ENCODE assay signal across 11 cellular contexts in genomic region chr6:81562169-81562568, GRCh38.
A peak's percentile ranks its signal among the peaks of the same experiment; 100 is the strongest.
DNase-seq lines count a peak whose midpoint lies in the region; ATAC-seq and TF ChIP-seq lines count a peak whose summit lies in the region.
"Had no signal": no experiment of that assay in that cellular context is flagged by ENCODE, and none has a peak within 500 bp of the region (broad histone marks: within the 10 kb centered on the region; RNA-seq: fewer than 3 reads in every experiment).

No MANE protein-coding gene starts in this region.

- no peak overlapping the region for H3K4me3 Mint-ChIP-seq in activated naive CD4-positive, alpha-beta T cell treated with anti-CD3 and anti-CD28 coated beads, Interleukin-2, amount 10 ng/mL, durations not matched to agents 7 days and 5 days
- H3K4me3 Mint-ChIP-seq: activated CD8-positive, alpha-beta T cell treated with anti-CD3 and anti-CD28 coated beads for 36 hours; dendritic cell treated with granulocyte-macrophage colony-stimulating factor and Interleukin-4, amounts not matched to agents 40 ng/mL and 50 ng/mL, for 4 days had no signal

- H3K4me1 ChIP-seq in right lobe of liver: peaks cover 0 to 21% (median 7%) of the 10 kb centered on the region in 4 donors

- no peak overlapping the region for H3K4me3 ChIP-seq in AG04449 (ENCODE audit: low read depth, low read length)
- no peak overlapping the region for H3K4me3 ChIP-seq in astrocyte of the spinal cord (ENCODE audit: low read depth, low read length)
- no peak overlapping the region for H3K4me3 ChIP-seq in right lobe of liver

- H3K36me3 Mint-ChIP-seq in activated naive CD4-positive, alpha-beta T cell treated with anti-CD3 and anti-CD28 coated beads, Interleukin-2, amount 10 ng/mL, durations not matched to agents 7 days and 5 days: no peaks in the 10 kb centered on the region

- H3K27ac ChIP-seq in right lobe of liver: no peak overlapping the region

- no peaks in the 10 kb centered on the region for H3K9me3 Mint-ChIP-seq in activated naive CD4-positive, alpha-beta T cell treated with anti-CD3 and anti-CD28 coated beads, Interleukin-2, amount 10 ng/mL, durations not matched to agents 7 days and 5 days
- H3K9me3 Mint-ChIP-seq: dendritic cell treated with granulocyte-macrophage colony-stimulating factor and Interleukin-4, amounts not matched to agents 40 ng/mL and 50 ng/mL, for 4 days had no signal

- H3K4me1 Mint-ChIP-seq in activated naive CD4-positive, alpha-beta T cell treated with anti-CD3 and anti-CD28 coated beads, Interleukin-2, amount 10 ng/mL, durations not matched to agents 7 days and 5 days: no peaks in the 10 kb centered on the region

- intact Hi-C loops in right lobe of liver (cut with DNase I): no loop called here

- TF ChIP-seq CTCF in AG04449 (IDR thresholded peaks at IDR 0.05; ENCODE audit: insufficient read depth, low read length, missing control alignments) (no peak), astrocyte of the spinal cord (IDR thresholded peaks at IDR 0.05; ENCODE audit: low read depth, low read length) (no peak), right lobe of liver (IDR thresholded peaks at IDR 0.05) (no peak)

- ATAC-seq in right lobe of liver: peak in 3 of 4 donors; percentile 45 to 77 (median 62)
- no peak for ATAC-seq in HG02970 (IDR thresholded peaks at IDR 0.05; ENCODE audit: low FRiP score, unreplicated experiment)
- ATAC-seq: activated CD8-positive, alpha-beta T cell treated with anti-CD3 and anti-CD28 coated beads for 36 hours had no signal

- no peaks in the 10 kb centered on the region for H3K27me3 ChIP-seq in right lobe of liver

- DNase-seq in AG04449 (ENCODE audit: low read depth, low spot score) (peak; percentile 64), HS-5 (ENCODE audit: low read depth) (peak; percentile 46), astrocyte of the spinal cord (ENCODE audit: low read depth, low spot score) (peak; percentile 85), right lobe of liver (no peak), NCI-H2107 treated with DMSO at 0.1 percent for 48 hours (lab: John Stamatoyannopoulos, UW; ENCODE audit: unreplicated experiment) (no peak), NCI-H2227 (lab: John Stamatoyannopoulos, UW; ENCODE audit: unreplicated experiment) (no peak)
- no peak for DNase-seq in activated naive CD4-positive, alpha-beta T cell treated with anti-CD3 and anti-CD28 coated beads, Interleukin-2, amount 10 ng/mL, durations not matched to agents 7 days and 5 days
- DNase-seq: activated CD8-positive, alpha-beta T cell treated with anti-CD3 and anti-CD28 coated beads for 36 hours; NCI-H526 had no signal

- H3K36me3 ChIP-seq in right lobe of liver: no peaks in the 10 kb centered on the region

- H3K27me3 Mint-ChIP-seq in activated naive CD4-positive, alpha-beta T cell treated with anti-CD3 and anti-CD28 coated beads, Interleukin-2, amount 10 ng/mL, durations not matched to agents 7 days and 5 days: no peaks in the 10 kb centered on the region
- H3K27me3 Mint-ChIP-seq: activated CD8-positive, alpha-beta T cell treated with anti-CD3 and anti-CD28 coated beads for 36 hours; dendritic cell treated with granulocyte-macrophage colony-stimulating factor and Interleukin-4, amounts not matched to agents 40 ng/mL and 50 ng/mL, for 4 days had no signal

- no peak overlapping the region for H3K27ac Mint-ChIP-seq in activated naive CD4-positive, alpha-beta T cell treated with anti-CD3 and anti-CD28 coated beads, Interleukin-2, amount 10 ng/mL, durations not matched to agents 7 days and 5 days
- H3K27ac Mint-ChIP-seq: activated CD8-positive, alpha-beta T cell treated with anti-CD3 and anti-CD28 coated beads for 36 hours; dendritic cell treated with granulocyte-macrophage colony-stimulating factor and Interleukin-4, amounts not matched to agents 40 ng/mL and 50 ng/mL, for 4 days had no signal

- WGBS in right lobe of liver (ENCODE audit: insufficient coverage, low coverage, low lambda C conversion rate, missing lambda C conversion rate): 21% methylated on average over 2 of the region's 2 CpGs

- no peaks in the 10 kb centered on the region for H3K9me3 ChIP-seq in right lobe of liver

- POLR2A ChIA-PET in AG04449 (lab: Yijun Ruan, JAX): no interaction called here

- CTCF ChIA-PET in AG04449 (lab: Yijun Ruan, JAX): interaction anchor here (0.6 to 1.3 kb wide), 3 partner anchors 13 to 1348 kb away, joined by 3 read pairs; no protein-coding TSS in a partner anchor
- CTCF ChIA-PET in activated naive CD4-positive, alpha-beta T cell treated with anti-CD3 and anti-CD28 coated beads, Interleukin-2, amount 10 ng/mL, durations not matched to agents 7 days and 5 days (lab: Charles Lee): no interaction called here

- in situ Hi-C loops in astrocyte of the spinal cord (cut with HindIII; ENCODE audit: low sequenced_read_pairs): no loop called here

- no peak for TF ChIP-seq POLR2A in right lobe of liver (IDR thresholded peaks at IDR 0.05)

Comparison
In these comparisons a context has a peak if more than half of its experiments do, and no peak if none do; other contexts are left out.
1. DNase-seq: peak in AG04449 (single experiment), HS-5 (single experiment) and astrocyte of the spinal cord (single experiment); none in right lobe of liver (0 of 3), activated naive CD4-positive, alpha-beta T cell treated with anti-CD3 and anti-CD28 coated beads, Interleukin-2, amount 10 ng/mL, durations not matched to agents 7 days and 5 days (single experiment), NCI-H2107 treated with DMSO at 0.1 percent for 48 hours (single experiment) and NCI-H2227 (single experiment).